Comparison of ENCODE assay signal across 1 cellular context in genomic region chr2:95390272-95390880, GRCh38.
TF ChIP-seq lines count a peak whose summit lies in the region.

No MANE protein-coding gene starts in this region.

TF ChIP-seq in HepG2, 621 proteins besides CTCF, POLR2A, EP300 and RAD21 (continued from another document and continues in another):
- TF ChIP-seq FOSL2 (CRISPR knock-in tag; IDR thresholded peaks at IDR 0.05) (peak; percentile 86), ZNF407 (CRISPR knock-in tag; IDR thresholded peaks at IDR 0.05; ENCODE audit: not compliant biosample characterization) (no peak), IRX3 (CRISPR knock-in tag; IDR thresholded peaks at IDR 0.05; ENCODE audit: borderline replicate concordance, low read depth) (peak; percentile 76; the same call in 1 of the 2 replicates), CHCHD3 (CRISPR knock-in tag; IDR thresholded peaks at IDR 0.05) (no peak), EEA1 (CRISPR knock-in tag; IDR thresholded peaks at IDR 0.05; ENCODE audit: borderline replicate concordance) (no peak), ZKSCAN1 (IDR thresholded peaks at IDR 0.05; ENCODE audit: low read length) (no peak), RFXAP (CRISPR knock-in tag; IDR thresholded peaks at IDR 0.05; ENCODE audit: borderline replicate concordance) (0 out of 2 replicates have a peak, but pooled peaks have one; percentile 61), AHR (CRISPR knock-in tag; IDR thresholded peaks at IDR 0.05) (no peak), KDM1A (CRISPR knock-in tag; IDR thresholded peaks at IDR 0.05) (peak; percentile 82; the same call in 1 of the 2 replicates), RFX5 (IDR thresholded peaks at IDR 0.05; ENCODE audit: low read depth, low read length) (no peak), GRHL1 (CRISPR knock-in tag; conservative IDR thresholded peaks at IDR 0.05) (no peak), NFE2L1 (CRISPR knock-in tag; IDR thresholded peaks at IDR 0.05; ENCODE audit: borderline replicate concordance) (no peak), CSRNP1 (CRISPR knock-in tag; IDR thresholded peaks at IDR 0.05) (peak; percentile 51; the same call in 1 of the 2 replicates), KIAA2018 (CRISPR knock-in tag; IDR thresholded peaks at IDR 0.05; ENCODE audit: borderline replicate concordance) (no peak), NR2C2 (CRISPR knock-in tag; IDR thresholded peaks at IDR 0.05; ENCODE audit: borderline replicate concordance) (peak; percentile 92), ZNF547 (CRISPR knock-in tag; IDR thresholded peaks at IDR 0.05) (peak; percentile 22; the same call in 1 of the 2 replicates), GATAD1 (CRISPR knock-in tag; IDR thresholded peaks at IDR 0.05) (peak; percentile 51; the same call in 1 of the 2 replicates), REPIN1 (CRISPR knock-in tag; IDR thresholded peaks at IDR 0.05; ENCODE audit: borderline replicate concordance, low read depth) (peak; percentile 88), ZNF275 (CRISPR knock-in tag; IDR thresholded peaks at IDR 0.05; ENCODE audit: borderline replicate concordance) (no peak), ZNF550 (CRISPR knock-in tag; IDR thresholded peaks at IDR 0.05; ENCODE audit: borderline replicate concordance) (no peak), ZMYM4 (CRISPR knock-in tag; IDR thresholded peaks at IDR 0.05) (peak; percentile 84), ARID3A (IDR thresholded peaks at IDR 0.05; ENCODE audit: low read depth, low read length) (peak; percentile 33; the same call in 1 of the 2 replicates), ZFP1 (CRISPR knock-in tag; IDR thresholded peaks at IDR 0.05) (no peak), DBP (CRISPR knock-in tag; IDR thresholded peaks at IDR 0.05; ENCODE audit: not compliant biosample characterization) (no peak), IRF2 (CRISPR knock-in tag; IDR thresholded peaks at IDR 0.05) (peak; percentile 35; the same call in 1 of the 2 replicates), TFE3 (CRISPR knock-in tag; IDR thresholded peaks at IDR 0.05) (peak; percentile 86; the same call in 1 of the 2 replicates), RXRB (CRISPR knock-in tag; IDR thresholded peaks at IDR 0.05; ENCODE audit: borderline replicate concordance) (peak; percentile 89)
